Comparison of ENCODE assay signal across 11 cellular contexts in the genomic region with DNA sequence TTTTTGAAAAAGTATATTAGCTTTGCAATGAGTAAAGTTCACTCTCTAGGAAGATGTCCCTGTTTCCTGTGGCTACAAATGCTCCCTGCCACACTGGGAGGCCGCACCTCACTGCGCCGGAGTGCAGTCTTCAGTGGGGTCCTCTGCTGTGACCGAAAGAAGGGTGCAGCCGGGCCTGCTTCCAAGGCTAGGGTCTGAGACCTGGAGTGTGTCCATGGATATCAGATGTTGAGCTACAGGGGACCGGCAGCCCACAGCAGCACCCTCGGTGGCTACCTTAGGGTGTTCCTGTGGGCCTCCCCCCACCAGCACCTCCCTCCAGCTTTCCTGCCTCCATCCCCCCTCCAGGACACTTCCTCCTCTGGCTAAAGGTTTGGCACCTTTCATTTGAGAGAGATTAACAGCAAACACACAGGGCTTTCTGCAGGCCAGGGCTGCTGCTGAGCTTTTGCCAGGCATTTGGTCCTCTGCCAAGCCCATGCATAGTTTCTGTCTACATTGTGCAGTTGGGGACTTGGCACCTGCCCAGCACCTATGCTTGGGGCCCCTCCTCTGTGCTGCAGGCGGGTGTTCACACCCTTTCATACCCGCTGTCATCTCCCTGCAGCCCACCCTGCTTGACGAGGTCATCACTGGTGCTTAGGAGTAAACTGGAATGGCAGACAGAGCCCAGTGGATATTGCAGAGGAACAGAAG. TPM values are rescaled to one million over a fixed set of nuclear protein-coding genes. Genes with fewer than 3 reads are reported as not detected.
DNase-seq lines count a peak whose midpoint lies in the region; TF ChIP-seq lines count a peak whose summit lies in the region.
"Had no signal": no experiment of that assay in that cellular context is flagged by ENCODE, and none has a peak within 500 bp of the region (broad histone marks: within the 10 kb centered on the region; RNA-seq: fewer than 3 reads in every experiment).

No MANE protein-coding gene starts in this region.

- no peaks in the 10 kb centered on the region for H3K9me3 ChIP-seq in spleen
- H3K9me3 ChIP-seq in CD4-positive, alpha-beta memory T cell (ENCODE audit: control insufficient read depth in 1 of 2, low read length in 2 of 2): no peaks in the 10 kb centered on the region
- H3K9me3 ChIP-seq: esophagus squamous epithelium had no signal

- H3K4me1 ChIP-seq in spleen: peaks cover 0 to 11% (median 3%) of the 10 kb centered on the region in 6 donors
- no peaks in the 10 kb centered on the region for H3K4me1 ChIP-seq in CD4-positive, alpha-beta memory T cell (ENCODE audit: insufficient read depth, low read length)

- H3K27me3 Mint-ChIP-seq in CD4-positive, alpha-beta memory T cell: no peaks in the 10 kb centered on the region

- no peaks in the 10 kb centered on the region for H3K27me3 ChIP-seq in spleen (replicated peaks in 1 of 7)
- H3K27me3 ChIP-seq in CD4-positive, alpha-beta memory T cell (ENCODE audit: insufficient read depth, low read length): no peaks in the 10 kb centered on the region
- H3K27me3 ChIP-seq: esophagus squamous epithelium had no signal

- TF ChIP-seq CTCF in spleen (IDR thresholded peaks at IDR 0.05 in 8 of 11, conservative IDR thresholded peaks at IDR 0.05 in 3 of 11): no peak

- no peaks in the 10 kb centered on the region for H3K9me3 Mint-ChIP-seq in CD4-positive, alpha-beta memory T cell
- H3K9me3 Mint-ChIP-seq: H9 had no signal

- no peak for TF ChIP-seq POLR2A in spleen (IDR thresholded peaks at IDR 0.05)

- no peak overlapping the region for H3K27ac ChIP-seq in spleen
- H3K27ac ChIP-seq in CD4-positive, alpha-beta memory T cell (ENCODE audit: low read depth, low read length): no peak overlapping the region
- H3K27ac ChIP-seq: 22Rv1, esophagus squamous epithelium had no signal

- intact Hi-C loops in spleen (cut with DNase I; ENCODE audit: low total_unique reads): no loop called here
- intact Hi-C loops in CD4-positive, alpha-beta memory T cell (cut with micrococcal nuclease): loop anchor here (2.0 kb wide), 1 partner anchor 31 kb away; no protein-coding TSS in a partner anchor

- H3K27ac Mint-ChIP-seq in CD4-positive, alpha-beta memory T cell: no peak overlapping the region

- 68 to 77% (median 72%) methylated on average over 6 to 10 of the region's 10 CpGs for WGBS in spleen, 5 donors

- H3K4me3 ChIP-seq in spleen: no peak overlapping the region
- no peak overlapping the region for H3K4me3 ChIP-seq in CD4-positive, alpha-beta memory T cell (ENCODE audit: low read length in 2 of 2)
- H3K4me3 ChIP-seq: esophagus squamous epithelium had no signal

- H3K36me3 ChIP-seq in spleen: peaks cover 0 to 27% (median 0%) of the 10 kb centered on the region in 6 donors
- no peaks in the 10 kb centered on the region for H3K36me3 ChIP-seq in CD4-positive, alpha-beta memory T cell (ENCODE audit: insufficient read depth, low read length)
- H3K36me3 ChIP-seq: esophagus squamous epithelium had no signal

- H3K4me1 Mint-ChIP-seq in CD4-positive, alpha-beta memory T cell: peaks cover 0 to 1% (median 0%) of the 10 kb centered on the region in 4 donors
- H3K4me1 Mint-ChIP-seq: H9 had no signal

- no peak overlapping the region for H3K4me3 Mint-ChIP-seq in CD4-positive, alpha-beta memory T cell
- H3K4me3 Mint-ChIP-seq: H9 had no signal

- CTCF ChIA-PET in CD4-positive, alpha-beta memory T cell (lab: Charles Lee; ENCODE audit: partially characterized antibody): interaction anchor here (0.6 to 1.9 kb wide), 3 partner anchors 27 to 31 kb away, joined by 3 to 6 read pairs (median 4); no protein-coding TSS in a partner anchor

- DNase-seq in DMS53 (lab: John Stamatoyannopoulos, UW) (peak; percentile 73), DMS53 treated with DMSO at 0.1 percent for 48 hours (lab: John Stamatoyannopoulos, UW; ENCODE audit: unreplicated experiment) (no peak), NCI-H748 treated with DMSO at 0.1 percent for 48 hours (lab: John Stamatoyannopoulos, UW) (peak; percentile 65), fibroblast of the conjunctiva (ENCODE audit: low read depth) (peak; percentile 65), spleen (peak; percentile 66), activated gamma-delta T cell (lab: John Stamatoyannopoulos, UW) (no peak), NCI-H526 (lab: John Stamatoyannopoulos, UW) (no peak)
- DNase-seq in CD4-positive, alpha-beta memory T cell: no peak
- DNase-seq: esophagus squamous epithelium, H9 had no signal

- peaks cover 0 to 3% of the 10 kb centered on the region in 2 donors for H3K36me3 Mint-ChIP-seq in CD4-positive, alpha-beta memory T cell

- POLR2A ChIA-PET in CD4-positive, alpha-beta memory T cell (lab: Charles Lee; ENCODE audit: partially characterized antibody): interaction anchor here (1.5 kb wide), 1 partner anchor 31 kb away, joined by 3 read pairs; no protein-coding TSS in a partner anchor

RNA-seq across cellular contexts. Expression of a gene that starts 33.8 kb away (rescaled TPM):
- total RNA-seq in spleen: 100 to 1,000 TPM in 3 of 7 donors, 10 to 100 TPM in 4; 38.5 to 271 (median 92.8) TPM
- polyA plus RNA-seq in spleen: 10 to 100 TPM in 1 of 3 donors, 1 to 10 TPM in 2; 7.9 to 12.3 (median 9.3) TPM
- under 1 TPM; 0.32 to 0.89 TPM for total RNA-seq in CD4-positive, alpha-beta memory T cell
- polyA plus RNA-seq in CD4-positive, alpha-beta memory T cell: 1 to 10 TPM; 1.0 to 2.5 TPM

Comparison
In these comparisons a context has a peak if more than half of its experiments do, and no peak if none do; other contexts are left out.
1. DNase-seq: peak in DMS53 (single experiment), NCI-H748 treated with DMSO at 0.1 percent for 48 hours (single experiment), fibroblast of the conjunctiva (single experiment) and spleen (single experiment); none in DMS53 treated with DMSO at 0.1 percent for 48 hours (single experiment), activated gamma-delta T cell (single experiment), CD4-positive, alpha-beta memory T cell (0 of 5) and NCI-H526 (0 of 2).
2. RNA of a gene that starts 33.8 kb away (total RNA-seq): 38.5 to 271 TPM in spleen; 0.32 to 0.89 TPM in CD4-positive, alpha-beta memory T cell; every median in the first group is over 10 times any median in the second.